Comparison of ENCODE assay signal across 2 cellular contexts in genomic region chr7:4715385-4715770, GRCh38.
A peak's percentile ranks its signal among the peaks of the same experiment; 100 is the strongest.
TF ChIP-seq lines count a peak whose summit lies in the region.

No MANE protein-coding gene starts in this region.

TF ChIP-seq in IMR-90, 13 proteins besides CTCF, POLR2A, EP300 and RAD21:
- no peak for TF ChIP-seq USF2 (IDR thresholded peaks at IDR 0.05; ENCODE audit: low read depth, low read length)
- no peak for TF ChIP-seq MAFK (IDR thresholded peaks at IDR 0.05; ENCODE audit: low read depth, low read length)
- peak; percentile 98 for TF ChIP-seq CEBPB (IDR thresholded peaks at IDR 0.05; ENCODE audit: low read depth, low read length)
- no peak for TF ChIP-seq BHLHE40 (IDR thresholded peaks at IDR 0.05; ENCODE audit: low read depth, low read length)
- TF ChIP-seq ELK1 (IDR thresholded peaks at IDR 0.05; ENCODE audit: borderline replicate concordance, low read depth, low read length), result no peak

TF ChIP-seq in K562, 482 proteins besides CTCF, POLR2A, EP300 and RAD21 (continued from another document):
- TF ChIP-seq ZBTB9 (CRISPR knock-in tag; IDR thresholded peaks at IDR 0.05) (no peak), KLF13 (tag; IDR thresholded peaks at IDR 0.05; ENCODE audit: borderline replicate concordance, low read depth) (no peak), TGIF2 (CRISPR knock-in tag; IDR thresholded peaks at IDR 0.05) (no peak)
